In the genomic region with DNA sequence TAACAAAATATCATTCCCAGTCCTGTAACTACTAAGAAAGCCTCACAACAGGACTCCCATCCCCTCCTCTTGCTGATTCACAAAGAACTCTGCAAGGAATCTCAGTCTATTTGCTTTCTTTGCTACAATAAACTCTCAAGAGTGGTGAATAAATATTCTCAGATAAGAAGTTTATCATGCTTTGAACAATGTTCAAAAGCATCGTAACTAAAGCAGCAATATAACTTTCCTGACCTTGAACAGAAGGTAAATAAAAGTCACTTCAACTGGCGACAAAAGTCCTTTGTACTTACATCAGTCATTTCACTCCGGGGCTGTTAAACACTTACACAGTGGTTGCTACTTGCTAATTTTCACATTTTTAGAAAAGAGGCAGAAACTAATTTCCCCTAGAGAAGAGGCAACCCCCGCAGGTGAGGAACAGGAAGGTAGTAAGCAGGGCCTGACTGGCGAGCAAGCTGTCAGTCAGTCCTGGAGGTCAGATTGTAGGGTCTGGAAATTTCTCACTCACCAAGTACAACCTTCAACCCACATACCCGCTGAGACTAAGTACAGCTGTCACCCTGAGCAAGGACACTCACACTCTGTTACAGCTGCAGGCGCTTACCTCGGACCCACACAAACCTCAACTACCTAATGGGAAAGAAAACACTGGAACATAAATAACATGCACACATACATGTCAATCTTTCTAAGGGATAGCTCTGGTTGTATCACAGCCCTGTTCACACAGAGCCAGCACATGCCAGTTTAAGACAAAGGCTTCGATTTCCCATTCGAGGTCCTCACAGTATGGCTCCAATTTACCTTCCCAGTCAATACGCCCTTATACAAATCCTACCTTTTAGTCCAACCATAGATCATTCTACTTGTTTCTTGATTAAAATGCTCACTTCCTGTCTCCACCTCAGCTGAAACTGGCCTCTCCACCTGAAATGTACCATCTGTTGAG, we compare ENCODE assay signal across 1 cellular context.
A peak's percentile ranks its signal among the peaks of the same experiment; 100 is the strongest.
TF ChIP-seq lines count a peak whose summit lies in the region.

No MANE protein-coding gene starts in this region.

TF ChIP-seq in HepG2, 621 proteins besides CTCF, POLR2A, EP300 and RAD21 (continued from another document and continues in another):
- TF ChIP-seq, protein P1, sequence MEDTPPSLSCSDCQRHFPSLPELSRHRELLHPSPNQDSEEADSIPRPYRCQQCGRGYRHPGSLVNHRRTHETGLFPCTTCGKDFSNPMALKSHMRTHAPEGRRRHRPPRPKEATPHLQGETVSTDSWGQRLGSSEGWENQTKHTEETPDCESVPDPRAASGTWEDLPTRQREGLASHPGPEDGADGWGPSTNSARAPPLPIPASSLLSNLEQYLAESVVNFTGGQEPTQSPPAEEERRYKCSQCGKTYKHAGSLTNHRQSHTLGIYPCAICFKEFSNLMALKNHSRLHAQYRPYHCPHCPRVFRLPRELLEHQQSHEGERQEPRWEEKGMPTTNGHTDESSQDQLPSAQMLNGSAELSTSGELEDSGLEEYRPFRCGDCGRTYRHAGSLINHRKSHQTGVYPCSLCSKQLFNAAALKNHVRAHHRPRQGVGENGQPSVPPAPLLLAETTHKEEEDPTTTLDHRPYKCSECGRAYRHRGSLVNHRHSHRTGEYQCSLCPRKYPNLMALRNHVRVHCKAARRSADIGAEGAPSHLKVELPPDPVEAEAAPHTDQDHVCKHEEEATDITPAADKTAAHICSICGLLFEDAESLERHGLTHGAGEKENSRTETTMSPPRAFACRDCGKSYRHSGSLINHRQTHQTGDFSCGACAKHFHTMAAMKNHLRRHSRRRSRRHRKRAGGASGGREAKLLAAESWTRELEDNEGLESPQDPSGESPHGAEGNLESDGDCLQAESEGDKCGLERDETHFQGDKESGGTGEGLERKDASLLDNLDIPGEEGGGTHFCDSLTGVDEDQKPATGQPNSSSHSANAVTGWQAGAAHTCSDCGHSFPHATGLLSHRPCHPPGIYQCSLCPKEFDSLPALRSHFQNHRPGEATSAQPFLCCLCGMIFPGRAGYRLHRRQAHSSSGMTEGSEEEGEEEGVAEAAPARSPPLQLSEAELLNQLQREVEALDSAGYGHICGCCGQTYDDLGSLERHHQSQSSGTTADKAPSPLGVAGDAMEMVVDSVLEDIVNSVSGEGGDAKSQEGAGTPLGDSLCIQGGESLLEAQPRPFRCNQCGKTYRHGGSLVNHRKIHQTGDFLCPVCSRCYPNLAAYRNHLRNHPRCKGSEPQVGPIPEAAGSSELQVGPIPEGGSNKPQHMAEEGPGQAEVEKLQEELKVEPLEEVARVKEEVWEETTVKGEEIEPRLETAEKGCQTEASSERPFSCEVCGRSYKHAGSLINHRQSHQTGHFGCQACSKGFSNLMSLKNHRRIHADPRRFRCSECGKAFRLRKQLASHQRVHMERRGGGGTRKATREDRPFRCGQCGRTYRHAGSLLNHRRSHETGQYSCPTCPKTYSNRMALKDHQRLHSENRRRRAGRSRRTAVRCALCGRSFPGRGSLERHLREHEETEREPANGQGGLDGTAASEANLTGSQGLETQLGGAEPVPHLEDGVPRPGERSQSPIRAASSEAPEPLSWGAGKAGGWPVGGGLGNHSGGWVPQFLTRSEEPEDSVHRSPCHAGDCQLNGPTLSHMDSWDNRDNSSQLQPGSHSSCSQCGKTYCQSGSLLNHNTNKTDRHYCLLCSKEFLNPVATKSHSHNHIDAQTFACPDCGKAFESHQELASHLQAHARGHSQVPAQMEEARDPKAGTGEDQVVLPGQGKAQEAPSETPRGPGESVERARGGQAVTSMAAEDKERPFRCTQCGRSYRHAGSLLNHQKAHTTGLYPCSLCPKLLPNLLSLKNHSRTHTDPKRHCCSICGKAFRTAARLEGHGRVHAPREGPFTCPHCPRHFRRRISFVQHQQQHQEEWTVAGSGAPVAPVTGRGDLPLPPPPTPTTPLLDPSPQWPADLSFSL (CRISPR knock-in tag; IDR thresholded peaks at IDR 0.05): peak; percentile 69
- TF ChIP-seq MIER3 (CRISPR knock-in tag; IDR thresholded peaks at IDR 0.05; ENCODE audit: borderline replicate concordance): peak; percentile 28; the same call in 1 of the 2 replicates
- TF ChIP-seq TARDBP (CRISPR knock-in tag; IDR thresholded peaks at IDR 0.05): peak; percentile 18; the same call in 1 of the 2 replicates
- TF ChIP-seq ZNF605 (CRISPR knock-in tag; IDR thresholded peaks at IDR 0.05): 0 out of 2 replicates have a peak, but pooled peaks have one; percentile 20
- 0 out of 2 replicates have a peak, but pooled peaks have one; percentile 35 for TF ChIP-seq CBX5 (CRISPR knock-in tag; IDR thresholded peaks at IDR 0.05; ENCODE audit: borderline replicate concordance)
- TF ChIP-seq GATAD1 (CRISPR knock-in tag; IDR thresholded peaks at IDR 0.05): 0 out of 2 replicates have a peak, but pooled peaks have one; percentile 8
- TF ChIP-seq, protein P2, sequence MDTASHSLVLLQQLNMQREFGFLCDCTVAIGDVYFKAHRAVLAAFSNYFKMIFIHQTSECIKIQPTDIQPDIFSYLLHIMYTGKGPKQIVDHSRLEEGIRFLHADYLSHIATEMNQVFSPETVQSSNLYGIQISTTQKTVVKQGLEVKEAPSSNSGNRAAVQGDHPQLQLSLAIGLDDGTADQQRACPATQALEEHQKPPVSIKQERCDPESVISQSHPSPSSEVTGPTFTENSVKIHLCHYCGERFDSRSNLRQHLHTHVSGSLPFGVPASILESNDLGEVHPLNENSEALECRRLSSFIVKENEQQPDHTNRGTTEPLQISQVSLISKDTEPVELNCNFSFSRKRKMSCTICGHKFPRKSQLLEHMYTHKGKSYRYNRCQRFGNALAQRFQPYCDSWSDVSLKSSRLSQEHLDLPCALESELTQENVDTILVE (CRISPR knock-in tag; IDR thresholded peaks at IDR 0.05): peak; percentile 57
- TF ChIP-seq, protein P3, sequence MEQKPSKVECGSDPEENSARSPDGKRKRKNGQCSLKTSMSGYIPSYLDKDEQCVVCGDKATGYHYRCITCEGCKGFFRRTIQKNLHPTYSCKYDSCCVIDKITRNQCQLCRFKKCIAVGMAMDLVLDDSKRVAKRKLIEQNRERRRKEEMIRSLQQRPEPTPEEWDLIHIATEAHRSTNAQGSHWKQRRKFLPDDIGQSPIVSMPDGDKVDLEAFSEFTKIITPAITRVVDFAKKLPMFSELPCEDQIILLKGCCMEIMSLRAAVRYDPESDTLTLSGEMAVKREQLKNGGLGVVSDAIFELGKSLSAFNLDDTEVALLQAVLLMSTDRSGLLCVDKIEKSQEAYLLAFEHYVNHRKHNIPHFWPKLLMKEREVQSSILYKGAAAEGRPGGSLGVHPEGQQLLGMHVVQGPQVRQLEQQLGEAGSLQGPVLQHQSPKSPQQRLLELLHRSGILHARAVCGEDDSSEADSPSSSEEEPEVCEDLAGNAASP (CRISPR knock-in tag; IDR thresholded peaks at IDR 0.05; ENCODE audit: borderline replicate concordance): peak; percentile 37; the same call in 1 of the 2 replicates
- TF ChIP-seq SOX13 (IDR thresholded peaks at IDR 0.05): 0 out of 2 replicates have a peak, but pooled peaks have one; percentile 13
- peak in 1 of 2 experiments; percentile 88; a peak in 2 of 4 replicates for TF ChIP-seq SOX13 (CRISPR knock-in tag; conservative IDR thresholded peaks at IDR 0.05 in 1 of 2, IDR thresholded peaks at IDR 0.05 in 1 of 2)
- peak; percentile 60 for TF ChIP-seq NR2F6 (IDR thresholded peaks at IDR 0.05)
- peak; percentile 24; the same call in 1 of the 2 replicates for TF ChIP-seq NR2F6 (CRISPR knock-in tag; IDR thresholded peaks at IDR 0.05)
- TF ChIP-seq GATAD2A (CRISPR knock-in tag; IDR thresholded peaks at IDR 0.05): peak; percentile 90
- TF ChIP-seq SAP130 (CRISPR knock-in tag; IDR thresholded peaks at IDR 0.05; ENCODE audit: low read depth): peak; percentile 25; the same call in 1 of the 2 replicates
- no peak for TF ChIP-seq SOX6 (IDR thresholded peaks at IDR 0.05)
- TF ChIP-seq SOX6 (CRISPR knock-in tag; IDR thresholded peaks at IDR 0.05): peak; percentile 84
- TF ChIP-seq TOPORS (CRISPR knock-in tag; IDR thresholded peaks at IDR 0.05): 0 out of 2 replicates have a peak, but pooled peaks have one; percentile 29
- TF ChIP-seq KAT8 (CRISPR knock-in tag; IDR thresholded peaks at IDR 0.05): peak; percentile 42; the same call in 1 of the 2 replicates
- TF ChIP-seq, protein P4, sequence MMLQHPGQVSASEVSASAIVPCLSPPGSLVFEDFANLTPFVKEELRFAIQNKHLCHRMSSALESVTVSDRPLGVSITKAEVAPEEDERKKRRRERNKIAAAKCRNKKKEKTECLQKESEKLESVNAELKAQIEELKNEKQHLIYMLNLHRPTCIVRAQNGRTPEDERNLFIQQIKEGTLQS (CRISPR knock-in tag; IDR thresholded peaks at IDR 0.05): no peak
- no peak for TF ChIP-seq YY1 (IDR thresholded peaks at IDR 0.05; ENCODE audit: insufficient read depth, insufficient replicate concordance, low read depth, low read length)
- TF ChIP-seq SMYD3 (CRISPR knock-in tag; IDR thresholded peaks at IDR 0.05): peak; percentile 68; the same call in 1 of the 2 replicates
- TF ChIP-seq ZNF430 (CRISPR knock-in tag; IDR thresholded peaks at IDR 0.05): peak; percentile 9; the same call in 1 of the 2 replicates
- no peak for TF ChIP-seq ESRRA (CRISPR knock-in tag; IDR thresholded peaks at IDR 0.05; ENCODE audit: low read depth)
- no peak for TF ChIP-seq KDM5A (IDR thresholded peaks at IDR 0.05; ENCODE audit: borderline replicate concordance, low read length)
- peak; percentile 8; the same call in 1 of the 3 replicates for TF ChIP-seq MXI1 (IDR thresholded peaks at IDR 0.05; ENCODE audit: borderline replicate concordance, low read depth, low read length)
- no peak for TF ChIP-seq ZNF772 (CRISPR knock-in tag; IDR thresholded peaks at IDR 0.05)
- no peak for TF ChIP-seq FOXP1 (IDR thresholded peaks at IDR 0.05)
- TF ChIP-seq FOXP1 (CRISPR knock-in tag; IDR thresholded peaks at IDR 0.05): peak; percentile 62
- TF ChIP-seq, protein P5, sequence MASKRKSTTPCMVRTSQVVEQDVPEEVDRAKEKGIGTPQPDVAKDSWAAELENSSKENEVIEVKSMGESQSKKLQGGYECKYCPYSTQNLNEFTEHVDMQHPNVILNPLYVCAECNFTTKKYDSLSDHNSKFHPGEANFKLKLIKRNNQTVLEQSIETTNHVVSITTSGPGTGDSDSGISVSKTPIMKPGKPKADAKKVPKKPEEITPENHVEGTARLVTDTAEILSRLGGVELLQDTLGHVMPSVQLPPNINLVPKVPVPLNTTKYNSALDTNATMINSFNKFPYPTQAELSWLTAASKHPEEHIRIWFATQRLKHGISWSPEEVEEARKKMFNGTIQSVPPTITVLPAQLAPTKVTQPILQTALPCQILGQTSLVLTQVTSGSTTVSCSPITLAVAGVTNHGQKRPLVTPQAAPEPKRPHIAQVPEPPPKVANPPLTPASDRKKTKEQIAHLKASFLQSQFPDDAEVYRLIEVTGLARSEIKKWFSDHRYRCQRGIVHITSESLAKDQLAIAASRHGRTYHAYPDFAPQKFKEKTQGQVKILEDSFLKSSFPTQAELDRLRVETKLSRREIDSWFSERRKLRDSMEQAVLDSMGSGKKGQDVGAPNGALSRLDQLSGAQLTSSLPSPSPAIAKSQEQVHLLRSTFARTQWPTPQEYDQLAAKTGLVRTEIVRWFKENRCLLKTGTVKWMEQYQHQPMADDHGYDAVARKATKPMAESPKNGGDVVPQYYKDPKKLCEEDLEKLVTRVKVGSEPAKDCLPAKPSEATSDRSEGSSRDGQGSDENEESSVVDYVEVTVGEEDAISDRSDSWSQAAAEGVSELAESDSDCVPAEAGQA (IDR thresholded peaks at IDR 0.05; ENCODE audit: low read depth): no peak
- TF ChIP-seq, protein P5 (CRISPR knock-in tag; IDR thresholded peaks at IDR 0.05; ENCODE audit: borderline replicate concordance): no peak
- no peak for TF ChIP-seq ZNF616 (CRISPR knock-in tag; IDR thresholded peaks at IDR 0.05; ENCODE audit: low read depth)
- no peak for TF ChIP-seq ZNF589 (CRISPR knock-in tag; conservative IDR thresholded peaks at IDR 0.05)
- peak; percentile 54; the same call in 1 of the 2 replicates for TF ChIP-seq MED1 (CRISPR knock-in tag; IDR thresholded peaks at IDR 0.05)
- TF ChIP-seq TCF7 (IDR thresholded peaks at IDR 0.05; ENCODE audit: low read depth): peak; percentile 88
- TF ChIP-seq BCL6 (CRISPR knock-in tag; IDR thresholded peaks at IDR 0.05): peak; percentile 73
- TF ChIP-seq, protein P6, sequence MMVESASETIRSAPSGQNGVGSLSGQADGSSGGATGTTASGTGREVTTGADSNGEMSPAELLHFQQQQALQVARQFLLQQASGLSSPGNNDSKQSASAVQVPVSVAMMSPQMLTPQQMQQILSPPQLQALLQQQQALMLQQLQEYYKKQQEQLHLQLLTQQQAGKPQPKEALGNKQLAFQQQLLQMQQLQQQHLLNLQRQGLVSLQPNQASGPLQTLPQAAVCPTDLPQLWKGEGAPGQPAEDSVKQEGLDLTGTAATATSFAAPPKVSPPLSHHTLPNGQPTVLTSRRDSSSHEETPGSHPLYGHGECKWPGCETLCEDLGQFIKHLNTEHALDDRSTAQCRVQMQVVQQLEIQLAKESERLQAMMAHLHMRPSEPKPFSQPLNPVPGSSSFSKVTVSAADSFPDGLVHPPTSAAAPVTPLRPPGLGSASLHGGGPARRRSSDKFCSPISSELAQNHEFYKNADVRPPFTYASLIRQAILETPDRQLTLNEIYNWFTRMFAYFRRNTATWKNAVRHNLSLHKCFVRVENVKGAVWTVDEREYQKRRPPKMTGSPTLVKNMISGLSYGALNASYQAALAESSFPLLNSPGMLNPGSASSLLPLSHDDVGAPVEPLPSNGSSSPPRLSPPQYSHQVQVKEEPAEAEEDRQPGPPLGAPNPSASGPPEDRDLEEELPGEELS (CRISPR knock-in tag; IDR thresholded peaks at IDR 0.05): peak; percentile 70; the same call in 1 of the 2 replicates
- peak; percentile 54; the same call in 1 of the 2 replicates for TF ChIP-seq RXRB (CRISPR knock-in tag; IDR thresholded peaks at IDR 0.05; ENCODE audit: borderline replicate concordance)
- TF ChIP-seq, protein P7, sequence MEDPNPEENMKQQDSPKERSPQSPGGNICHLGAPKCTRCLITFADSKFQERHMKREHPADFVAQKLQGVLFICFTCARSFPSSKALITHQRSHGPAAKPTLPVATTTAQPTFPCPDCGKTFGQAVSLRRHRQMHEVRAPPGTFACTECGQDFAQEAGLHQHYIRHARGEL (CRISPR knock-in tag; IDR thresholded peaks at IDR 0.05): no peak
- TF ChIP-seq MTF1 (CRISPR knock-in tag; IDR thresholded peaks at IDR 0.05): no peak
- TF ChIP-seq ZNF264 (CRISPR knock-in tag; IDR thresholded peaks at IDR 0.05): no peak
- peak; percentile 87 for TF ChIP-seq NCOA2 (CRISPR knock-in tag; IDR thresholded peaks at IDR 0.05)
